Comparison of ENCODE assay signal across 18 cellular contexts in genomic region chr10:13337128-13337826, GRCh38.
"Had no signal": no experiment of that assay in that cellular context is flagged by ENCODE, and none has a peak within 500 bp of the region (broad histone marks: within the 10 kb centered on the region; RNA-seq: fewer than 3 reads in every experiment).

No MANE protein-coding gene starts in this region.

- DNase-seq: activated CD4-positive, alpha-beta T cell treated with anti-CD3 and anti-CD28 coated beads, Interleukin-2, amount 50 U/mL, for 1 hour; activated CD8-positive, alpha-beta memory T cell treated with anti-CD3 and anti-CD28 coated beads for 24 hours; activated naive CD4-positive, alpha-beta T cell; activated naive CD8-positive, alpha-beta T cell treated with anti-CD3 and anti-CD28 coated beads, Interleukin-2, amount 10 ng/mL, durations not matched to agents 7 days and 5 days; activated T-cell treated with anti-CD3 and anti-CD28 coated beads for 4 hours; anterior cingulate cortex; cerebellar nuclear complex; dermis blood vessel endothelial cell; erythroblast; heart right ventricle; substantia nigra; T-helper 9 cell had no signal

- H3K9me3 ChIP-seq: gastroesophageal sphincter, heart right ventricle, tibial nerve, vagina had no signal

- H3K4me3 ChIP-seq: gastroesophageal sphincter, heart right ventricle, lung, tibial nerve, vagina had no signal

- ATAC-seq: activated CD4-positive, CD25-positive, alpha-beta regulatory T cell treated with anti-CD3 and anti-CD28 coated beads, Interleukin-2, amount 50 U/mL, for 24 hours; gastroesophageal sphincter; heart right ventricle; stimulated activated effector memory CD8-positive, alpha-beta T cell treated with anti-CD3 and anti-CD28 coated beads, Interleukin-12 subunit alpha, Interleukin-12 subunit beta, amount 100 ng/mL, for 72 hours had no signal

- H3K27me3 ChIP-seq: gastroesophageal sphincter, heart right ventricle, tibial nerve, vagina had no signal

- H3K27ac ChIP-seq: tibial nerve, vagina had no signal
